ENCODE assay signal across 16 cellular contexts in genomic region chr17:41524261-41524660, GRCh38. TPM values are rescaled to one million over a fixed set of nuclear protein-coding genes. Genes with fewer than 3 reads are reported as not detected.
DNase-seq lines count a peak whose midpoint lies in the region; ATAC-seq and TF ChIP-seq lines count a peak whose summit lies in the region.
"Had no signal": no experiment of that assay in that cellular context is flagged by ENCODE, and none has a peak within 500 bp of the region (broad histone marks: within the 10 kb centered on the region; RNA-seq: fewer than 3 reads in every experiment).

No MANE protein-coding gene starts in this region.

- peaks cover 0 to 4% of the 10 kb centered on the region in 2 experiments; a peak in 1 of 4 replicates for H3K79me1 ChIP-seq in IMR-90 (ENCODE audit: low read depth in 1 of 2, low read length in 2 of 2)

- TF ChIP-seq CTCF in IMR-90 (conservative IDR thresholded peaks at IDR 0.05; ENCODE audit: low read depth, low read length) (no peak), Peyer's patch (IDR thresholded peaks at IDR 0.05) (no peak), progenitor cell of endocrine pancreas (IDR thresholded peaks at IDR 0.05; ENCODE audit: unreplicated experiment) (no peak)

- 0 out of 2 replicates have a peak overlapping the region, but pooled peaks have one; percentile 36 for H2AK5ac ChIP-seq in IMR-90 (ENCODE audit: low read depth, low read length)

- H2BK20ac ChIP-seq in IMR-90 (ENCODE audit: low read depth, low read length), result peak overlapping the region; percentile 75

- BruUV-seq in IMR-90 (replicated peaks; lab: Mats Ljungman, UMichigan), result no TSS peak

- no peak overlapping the region for H2AK9ac ChIP-seq in IMR-90 (replicated peaks; ENCODE audit: low read depth, low read length, poor library complexity)

- H3K4ac ChIP-seq in IMR-90 (ENCODE audit: low read depth, low read length), result peak overlapping the region; percentile 73; the same call in 1 of the 2 replicates

- H4K5ac ChIP-seq in IMR-90 (ENCODE audit: low read depth, low read length), result no peak overlapping the region

- H3K18ac ChIP-seq in IMR-90 (ENCODE audit: low read depth, low read length), result no peak overlapping the region

- peaks cover 27% of the 10 kb centered on the region for H3K36me3 Mint-ChIP-seq in progenitor cell of endocrine pancreas (ENCODE audit: insufficient read depth)

- H3K9me3 ChIP-seq in IMR-90 (ENCODE audit: control insufficient read depth, insufficient read depth, low read length), result no peaks in the 10 kb centered on the region
- no peaks in the 10 kb centered on the region for H3K9me3 ChIP-seq in Peyer's patch
- no peaks in the 10 kb centered on the region for H3K9me3 ChIP-seq in esophagus (ENCODE audit: control insufficient read depth in 2 of 2, insufficient read depth in 1 of 2, low read depth in 1 of 2, low read length in 1 of 2)

- H3K27me3 ChIP-seq in IMR-90 (ENCODE audit: control insufficient read depth, insufficient read depth, low read length), result peaks cover 2% of the 10 kb centered on the region; the same call in 1 of the 2 replicates
- H3K27me3 ChIP-seq in Peyer's patch, result peaks cover 0 to 4% of the 10 kb centered on the region in 2 donors
- H3K27me3 ChIP-seq in esophagus (ENCODE audit: control insufficient read depth in 1 of 2, insufficient read depth in 2 of 2, low read length in 2 of 2), result no peaks in the 10 kb centered on the region

- intact Hi-C loops in IMR-90 (cut with micrococcal nuclease), result no loop called here

- dilution Hi-C loops in IMR-90 (cut with HindIII; ENCODE audit: low sequenced_read_pairs, unreplicated experiment), result no loop called here

- in situ Hi-C loops in IMR-90 (cut with MboI; ENCODE audit: low sequenced_read_pairs), result no loop called here
- in situ Hi-C loops in G401 (cut with HindIII; ENCODE audit: low sequenced_read_pairs), result no loop called here

- no peaks in the 10 kb centered on the region for H4K20me1 ChIP-seq in IMR-90 (ENCODE audit: insufficient read depth, low read length)

- peaks cover 8% of the 10 kb centered on the region; the same call in 1 of the 2 replicates for H3K9me1 ChIP-seq in IMR-90 (ENCODE audit: insufficient read depth, low read length)

- no peaks in the 10 kb centered on the region for H3K36me3 ChIP-seq in IMR-90 (ENCODE audit: control insufficient read depth, insufficient read depth, low read length)
- peaks cover 0 to 43% (median 0%) of the 10 kb centered on the region in 3 donors for H3K36me3 ChIP-seq in Peyer's patch
- H3K36me3 ChIP-seq in esophagus (ENCODE audit: control insufficient read depth in 2 of 2, insufficient read depth in 2 of 2, low read length in 1 of 2), result peaks cover 0 to 2% of the 10 kb centered on the region in 2 donors

- TF ChIP-seq POLR2A in IMR-90 (IDR thresholded peaks at IDR 0.05; ENCODE audit: low read depth, low read length) (no peak), Peyer's patch (IDR thresholded peaks at IDR 0.05) (no peak)

- no peak overlapping the region for H2BK15ac ChIP-seq in IMR-90 (ENCODE audit: low read depth, low read length)

- DNase-seq in IMR-90 (no peak), Peyer's patch (no peak), progenitor cell of endocrine pancreas (ENCODE audit: low spot score, unreplicated experiment) (no peak), G401 (ENCODE audit: low spot score) (no peak), NCI-H1436 (lab: John Stamatoyannopoulos, UW) (no peak)
- DNase-seq in activated CD4-positive, CD25-positive, alpha-beta regulatory T cell (lab: John Stamatoyannopoulos, UW), result no peak
- DNase-seq: H7, NCI-H2107, NCI-H345, NCI-H526 treated with DMSO at 0.1 percent for 48 hours had no signal

- H3K14ac ChIP-seq in IMR-90 (replicated peaks; ENCODE audit: low read depth, low read length), result no peak overlapping the region

- H3K9ac ChIP-seq in IMR-90 (ENCODE audit: low read depth, low read length), result no peak overlapping the region

- H3K56ac ChIP-seq in IMR-90 (ENCODE audit: extremely low read depth, insufficient read depth, low read length), result no peak overlapping the region

- H3K4me1 Mint-ChIP-seq in progenitor cell of endocrine pancreas (ENCODE audit: low read depth), result peaks cover 56% of the 10 kb centered on the region

- no peaks in the 10 kb centered on the region for H3K27me3 Mint-ChIP-seq in progenitor cell of endocrine pancreas

- no peak overlapping the region for H3K27ac ChIP-seq in IMR-90 (ENCODE audit: insufficient read depth, low read length)
- H3K27ac ChIP-seq in Peyer's patch, result peak overlapping the region in 3 of 4 donors; percentile 22 to 96 (median 95)
- peak overlapping the region; percentile 50 to 61 for H3K27ac ChIP-seq in esophagus (ENCODE audit: low read depth in 2 of 2, low read length in 1 of 2)

- peak overlapping the region; percentile 96 for H2BK120ac ChIP-seq in IMR-90 (ENCODE audit: low read depth, low read length)

- H3K23ac ChIP-seq in IMR-90 (ENCODE audit: low read depth, low read length), result no peak overlapping the region

- H4K8ac ChIP-seq in IMR-90 (ENCODE audit: low read depth in 2 of 2, low read length in 2 of 2), result no peak overlapping the region; a peak in 1 of 4 replicates

- POLR2A ChIA-PET in IMR-90 (lab: Charles Lee; ENCODE audit: unreplicated experiment), result no interaction called here

- ATAC-seq in IMR-90 (ENCODE audit: low read depth), result no peak
- no peak for ATAC-seq in GM19035 (IDR thresholded peaks at IDR 0.05; ENCODE audit: unreplicated experiment)
- ATAC-seq: Right ventricle myocardium inferior had no signal

- WGBS in IMR-90 (ENCODE audit: extremely low coverage in 2 of 2, insufficient read length in 1 of 2), 2 experiments, result 87% methylated on average over 3 of the region's 11 CpGs; no CpG with 5 or more reads in 1 of the 2 experiments
- 70 to 74% methylated on average over 11 of the region's 11 CpGs for WGBS in esophagus, 2 donors

- peak overlapping the region; percentile 16 for H2AFZ ChIP-seq in IMR-90 (replicated peaks; ENCODE audit: low read length, poor library complexity)

- no peak overlapping the region for H3K4me3 Mint-ChIP-seq in progenitor cell of endocrine pancreas (ENCODE audit: low read depth)

- peak overlapping the region; percentile 83 for H3K27ac Mint-ChIP-seq in progenitor cell of endocrine pancreas

- peak overlapping the region; percentile 39; the same call in 1 of the 2 replicates for H4K91ac ChIP-seq in IMR-90 (ENCODE audit: insufficient read depth, low read depth, low read length)

- no peaks in the 10 kb centered on the region for H3K9me3 Mint-ChIP-seq in progenitor cell of endocrine pancreas (ENCODE audit: low read depth)

- H2BK5ac ChIP-seq in IMR-90 (ENCODE audit: low read depth, low read length, poor library complexity, severe bottlenecking), result no peak overlapping the region

- H3K4me1 ChIP-seq in IMR-90 (ENCODE audit: control insufficient read depth, insufficient read depth, low read length) (peaks cover 25% of the 10 kb centered on the region), Peyer's patch (peaks cover 0 to 27% (median 0%) of the 10 kb centered on the region in 4 donors), esophagus (ENCODE audit: control insufficient read depth in 2 of 2, insufficient read depth in 2 of 2, low read length in 1 of 2) (peaks cover 0 to 28% of the 10 kb centered on the region in 2 donors)

- H3K4me3 ChIP-seq in IMR-90 (ENCODE audit: insufficient read depth, low read depth, low read length) (no peak overlapping the region), Peyer's patch (peak overlapping the region in 2 of 4 donors; percentile 69 to 70), esophagus (ENCODE audit: low read depth in 1 of 2, low read length in 2 of 2) (peak overlapping the region; percentile 37 to 62)

- CTCF ChIA-PET in IMR-90 (lab: Yijun Ruan, JAX), result no interaction called here

- no peak for TF ChIP-seq RAD21 in IMR-90 (IDR thresholded peaks at IDR 0.05; ENCODE audit: low read length)

- no peak overlapping the region for H3K4me2 ChIP-seq in IMR-90 (ENCODE audit: low read depth, low read length)

RNA-seq across cellular contexts. Expression of gene KRT19, which starts 3.8 kb away (rescaled TPM):
- total RNA-seq in IMR-90 (2012; rRNA removed), result 14.7 and 18.1 TPM in 2 replicates
- 12.0 and 12.5 TPM in 2 replicates for polyA plus RNA-seq in IMR-90 (2012; rRNA removed)
- polyA plus RNA-seq in IMR-90 (2012; cell fraction: cytosol; rRNA removed), result 12.7 and 12.8 TPM in 2 replicates
- 5.0 and 8.4 TPM in 2 replicates for polyA plus RNA-seq in IMR-90 (2012; cell fraction: nucleus; rRNA removed; ENCODE audit: low replicate concordance)
- total RNA-seq in Peyer's patch, result 1,000 to 10,000 TPM in 3 of 4 donors, 100 to 1,000 TPM in 1; 357 to 5,327 (median 3,312) TPM
- polyA plus RNA-seq in esophagus, result 1,000 to 10,000 TPM in 1 of 2 donors, 100 to 1,000 TPM in 1; 506 to 1,087 TPM
- total RNA-seq in progenitor cell of endocrine pancreas, result 398 and 429 TPM in 2 replicates
- 7.8 TPM in 1 of 2 replicates, not detected in the other for total RNA-seq in G401 (2014; rRNA removed; shearing (Covaris generic))
- total RNA-seq: LHCN-M2, OCI-LY7 had no signal

RNA-seq across cellular contexts. Expression of gene KRT15, which starts 5.6 kb away (rescaled TPM):
- 2.9 and 3.6 TPM in 2 replicates for total RNA-seq in IMR-90 (2012; rRNA removed)
- 5.3 and 7.6 TPM in 2 replicates for polyA plus RNA-seq in IMR-90 (2012; rRNA removed)
- polyA plus RNA-seq in IMR-90 (2012; cell fraction: cytosol; rRNA removed), result 3.4 and 3.7 TPM in 2 replicates
- 17.3 and 18.6 TPM in 2 replicates for polyA plus RNA-seq in IMR-90 (2012; cell fraction: nucleus; rRNA removed; ENCODE audit: low replicate concordance)
- 10 to 100 TPM; 12.3 to 44.5 (median 28.8) TPM for total RNA-seq in Peyer's patch
- 1,000 to 10,000 TPM; 1,457 to 2,808 TPM for polyA plus RNA-seq in esophagus
- 2.9 TPM in 2 replicates for total RNA-seq in progenitor cell of endocrine pancreas
- total RNA-seq in G401 (2014; rRNA removed; shearing (Covaris generic)), result not detected in 2 replicates
- total RNA-seq: OCI-LY7, Right ventricle myocardium inferior had no signal

RNA-seq across cellular contexts. Expression of gene KRT13, which starts 18.8 kb away (rescaled TPM):
- total RNA-seq in IMR-90 (2012; rRNA removed), result 0.18 and 0.28 TPM in 2 replicates
- 0.56 and 0.60 TPM in 2 replicates for polyA plus RNA-seq in IMR-90 (2012; rRNA removed)
- polyA plus RNA-seq in IMR-90 (2012; cell fraction: cytosol; rRNA removed), result 0.42 and 0.44 TPM in 2 replicates
- 0.61 and 0.87 TPM in 2 replicates for polyA plus RNA-seq in IMR-90 (2012; cell fraction: nucleus; rRNA removed; ENCODE audit: low replicate concordance)
- total RNA-seq in Peyer's patch, result 1 to 10 TPM in 1 of 4 donors, not detected in 3; 2.5 TPM
- polyA plus RNA-seq in esophagus, result over 10,000 TPM; 46,015 to 60,858 TPM
- not detected in 2 replicates for total RNA-seq in progenitor cell of endocrine pancreas
- total RNA-seq in G401 (2014; rRNA removed; shearing (Covaris generic)), result not detected in 2 replicates
- total RNA-seq: H7, LHCN-M2, OCI-LY7, Right ventricle myocardium inferior had no signal

RNA-seq across cellular contexts. Expression of gene KRT36, which starts 34.6 kb away (rescaled TPM):
- total RNA-seq in IMR-90 (2012; rRNA removed) (not detected in 2 replicates), Peyer's patch (not detected), progenitor cell of endocrine pancreas (not detected in 2 replicates)
- polyA plus RNA-seq in IMR-90 (2012; rRNA removed) (not detected in 2 replicates), esophagus (under 1 TPM; 0.07 to 0.10 TPM)
- 0.03 TPM in 1 of 2 replicates, not detected in the other for polyA plus RNA-seq in IMR-90 (2012; cell fraction: cytosol; rRNA removed)
- not detected in 2 replicates for polyA plus RNA-seq in IMR-90 (2012; cell fraction: nucleus; rRNA removed; ENCODE audit: low replicate concordance)
- not detected in 2 replicates for total RNA-seq in G401 (2014; rRNA removed; shearing (Covaris generic))
- total RNA-seq: H7, LHCN-M2, OCI-LY7, Right ventricle myocardium inferior had no signal

RNA-seq across cellular contexts. Expression of gene KRT35, which starts 43.3 kb away (rescaled TPM):
- total RNA-seq in IMR-90 (2012; rRNA removed) (not detected in 2 replicates), Peyer's patch (not detected), progenitor cell of endocrine pancreas (not detected in 2 replicates)
- polyA plus RNA-seq in IMR-90 (2012; rRNA removed) (not detected in 2 replicates), esophagus (not detected)
- not detected in 2 replicates for polyA plus RNA-seq in IMR-90 (2012; cell fraction: cytosol; rRNA removed)
- polyA plus RNA-seq in IMR-90 (2012; cell fraction: nucleus; rRNA removed; ENCODE audit: low replicate concordance), result not detected in 2 replicates
- total RNA-seq in G401 (2014; rRNA removed; shearing (Covaris generic)), result not detected in 2 replicates
- total RNA-seq: H7, LHCN-M2, OCI-LY7, Right ventricle myocardium inferior had no signal
- polyA plus RNA-seq: BJ had no signal

Comparison
In these comparisons a context has a peak if more than half of its experiments do, and no peak if none do; other contexts are left out.
1. RNA of gene KRT19, which starts 3.8 kb away (total RNA-seq): 357 to 5,327 TPM in Peyer's patch and 398 to 429 TPM in progenitor cell of endocrine pancreas; 14.7 to 18.1 TPM in IMR-90 and 7.8 TPM in G401; every median in the first group is over 10 times any median in the second.